In genomic region chr3:188362405-188362831, GRCh38 we compare ENCODE assay signal across 8 cellular contexts.
DNase-seq lines count a peak whose midpoint lies in the region; ATAC-seq and TF ChIP-seq lines count a peak whose summit lies in the region.

No MANE protein-coding gene starts in this region.

- H3K27me3 ChIP-seq in SK-N-SH (ENCODE audit: insufficient read depth) = no peaks in the 10 kb centered on the region

- CTCF ChIA-PET in SK-N-SH (lab: Yijun Ruan, JAX) = interaction anchor here (1.0 kb wide), 1 partner anchor 19 kb away, joined by 3 read pairs; no protein-coding TSS in a partner anchor

- POLR2A ChIA-PET in SK-N-SH (lab: Yijun Ruan, JAX) = no interaction called here

- H3K9me3 ChIP-seq in SK-N-SH = no peaks in the 10 kb centered on the region

- peaks cover 0 to 2% of the 10 kb centered on the region in 2 experiments; a peak in 1 of 4 replicates for H3K4me1 ChIP-seq in SK-N-SH (ENCODE audit: control insufficient read depth in 1 of 2, insufficient read depth in 2 of 2, low read depth in 1 of 2, low read length in 1 of 2)

- H3K9me3 Mint-ChIP-seq in stimulated activated naive B cell treated with anti-CD40 and anti-IgM and Interleukin-4, amounts not matched to agents 10 μg/mL and 1 μg/mL and 100 μg/mL, for 72 hours = peaks cover 2 to 4% of the 10 kb centered on the region in 2 donors

- no peaks in the 10 kb centered on the region for H3K27me3 Mint-ChIP-seq in stimulated activated naive B cell treated with anti-CD40 and anti-IgM and Interleukin-4, amounts not matched to agents 10 μg/mL and 1 μg/mL and 100 μg/mL, for 72 hours

- no peak overlapping the region for H3K4me3 ChIP-seq in SK-N-SH (ENCODE audit: low read depth in 2 of 2, low read length in 1 of 2)

- no peaks in the 10 kb centered on the region for H3K9me2 ChIP-seq in SK-N-SH

- peaks cover 0 to 1% of the 10 kb centered on the region in 2 experiments for H3K36me3 ChIP-seq in SK-N-SH (replicated peaks in 1 of 2; ENCODE audit: control insufficient read depth in 1 of 2, insufficient read depth in 2 of 2, low read length in 1 of 2)

- peak; percentile 73 to 74 for ATAC-seq in stimulated activated naive B cell treated with anti-CD40 and anti-IgM and Interleukin-4, amounts not matched to agents 10 μg/mL and 1 μg/mL and 100 μg/mL, for 72 hours (replicated peaks)
- no peak for ATAC-seq in HG03460 (IDR thresholded peaks at IDR 0.05; ENCODE audit: unreplicated experiment)

- peaks cover 52 to 85% of the 10 kb centered on the region in 2 donors for H3K4me1 Mint-ChIP-seq in stimulated activated naive B cell treated with anti-CD40 and anti-IgM and Interleukin-4, amounts not matched to agents 10 μg/mL and 1 μg/mL and 100 μg/mL, for 72 hours

- no peak overlapping the region for H2AFZ ChIP-seq in SK-N-SH (ENCODE audit: low read depth)

- no peak overlapping the region; the same call in 1 of the 2 replicates for H3K9ac ChIP-seq in SK-N-SH

- peak overlapping the region; percentile 58 to 84; a peak in 3 of 4 replicates for H3K27ac ChIP-seq in SK-N-SH (ENCODE audit: low read depth in 2 of 2, low read length in 1 of 2)

- peaks cover 6 to 11% of the 10 kb centered on the region in 2 donors for H3K36me3 Mint-ChIP-seq in stimulated activated naive B cell treated with anti-CD40 and anti-IgM and Interleukin-4, amounts not matched to agents 10 μg/mL and 1 μg/mL and 100 μg/mL, for 72 hours

- 8% methylated on average over 10 of the region's 10 CpGs for WGBS in SK-N-SH (ENCODE audit: low lambda C conversion rate)

- peaks cover 53% of the 10 kb centered on the region for H3K79me2 ChIP-seq in SK-N-SH (ENCODE audit: insufficient read depth)

- peak; percentile 3 for DNase-seq in NCI-H2029 (lab: John Stamatoyannopoulos, UW)
- no peak for DNase-seq in NCI-H2029 treated with DMSO at 0.1 percent for 48 hours (lab: John Stamatoyannopoulos, UW)
- no peak for DNase-seq in SK-N-SH
- peak; percentile 90 for DNase-seq in glomerular endothelial cell (ENCODE audit: extremely low read depth, low read depth, low spot score)
- peak; percentile 15 for DNase-seq in stimulated activated naive B cell treated with anti-CD40 and anti-IgM and Interleukin-4, amounts not matched to agents 10 μg/mL and 1 μg/mL and 100 μg/mL, for 72 hours
- DNase-seq in AG08396 (ENCODE audit: low spot score) = no peak
- DNase-seq in anterior cingulate cortex (lab: John Stamatoyannopoulos, UW) = no peak

- H3F3A ChIP-seq in SK-N-SH (replicated peaks; ENCODE audit: insufficient read depth) = peaks cover 14% of the 10 kb centered on the region

- TF ChIP-seq EP300 in SK-N-SH (IDR thresholded peaks at IDR 0.05; ENCODE audit: borderline replicate concordance in 1 of 2, low read depth in 1 of 2, low read length in 1 of 2) = peak in 1 of 2 experiments; percentile 66; a peak in 2 of 4 replicates

- H3K4me2 ChIP-seq in SK-N-SH = peak overlapping the region; percentile 39; the same call in 1 of the 2 replicates

- peak overlapping the region; percentile 20 to 58 for H3K4me3 Mint-ChIP-seq in stimulated activated naive B cell treated with anti-CD40 and anti-IgM and Interleukin-4, amounts not matched to agents 10 μg/mL and 1 μg/mL and 100 μg/mL, for 72 hours

- peak; percentile 50 for TF ChIP-seq CTCF in SK-N-SH (IDR thresholded peaks at IDR 0.05)

- TF ChIP-seq RAD21 in SK-N-SH (IDR thresholded peaks at IDR 0.05; ENCODE audit: low read length) = 0 out of 2 replicates have a peak, but pooled peaks have one; percentile 16

- H4K20me1 ChIP-seq in SK-N-SH (ENCODE audit: insufficient read depth) = no peaks in the 10 kb centered on the region

- peak overlapping the region; percentile 77 for H3K27ac Mint-ChIP-seq in stimulated activated naive B cell treated with anti-CD40 and anti-IgM and Interleukin-4, amounts not matched to agents 10 μg/mL and 1 μg/mL and 100 μg/mL, for 72 hours

TF ChIP-seq in SK-N-SH, 30 proteins besides CTCF, POLR2A, EP300 and RAD21:
- TF ChIP-seq TCF12 (IDR thresholded peaks at IDR 0.05) (peak; percentile 83; the same call in 1 of the 2 replicates), TEAD4 (IDR thresholded peaks at IDR 0.05; ENCODE audit: borderline replicate concordance, insufficient read depth) (no peak), CHD2 (IDR thresholded peaks at IDR 0.05; ENCODE audit: low read length, partially characterized antibody) (no peak), USF2 (IDR thresholded peaks at IDR 0.05; ENCODE audit: borderline replicate concordance, low read depth, low read length) (no peak), EZH2phosphoT487 (IDR thresholded peaks at IDR 0.05; ENCODE audit: borderline replicate concordance, low read depth) (no peak), FOSL2 (IDR thresholded peaks at IDR 0.05; ENCODE audit: borderline replicate concordance, low read depth) (peak; percentile 86), NRF1 (IDR thresholded peaks at IDR 0.05; ENCODE audit: low read depth, low read length) (no peak), RFX5 (IDR thresholded peaks at IDR 0.05; ENCODE audit: low read length) (no peak), MAX (IDR thresholded peaks at IDR 0.05; ENCODE audit: low read depth) (peak; percentile 72; the same call in 1 of the 2 replicates), GABPA (IDR thresholded peaks at IDR 0.05; ENCODE audit: low read depth) (no peak), RXRA (IDR thresholded peaks at IDR 0.05; ENCODE audit: borderline replicate concordance, low read depth) (peak; percentile 70), YY1 (IDR thresholded peaks at IDR 0.05; ENCODE audit: low read depth) (peak; percentile 36; the same call in 1 of the 2 replicates), TAF1 (IDR thresholded peaks at IDR 0.05; ENCODE audit: borderline replicate concordance, low read depth, low read length) (no peak), MEF2A (IDR thresholded peaks at IDR 0.05; ENCODE audit: borderline replicate concordance, low read depth) (peak; percentile 51; the same call in 1 of the 2 replicates), FOXJ3 (CRISPR knock-in tag; IDR thresholded peaks at IDR 0.05) (no peak), ELF1 (IDR thresholded peaks at IDR 0.05) (peak; percentile 16; the same call in 1 of the 2 replicates), IRF3 (IDR thresholded peaks at IDR 0.05; ENCODE audit: low read depth, low read length) (no peak), PBX3 (IDR thresholded peaks at IDR 0.05) (peak; percentile 71), NFIC (IDR thresholded peaks at IDR 0.05; ENCODE audit: borderline replicate concordance) (peak; percentile 41; the same call in 1 of the 2 replicates), JUND (IDR thresholded peaks at IDR 0.05) (peak; percentile 74), SIN3A (IDR thresholded peaks at IDR 0.05; ENCODE audit: borderline replicate concordance, low read depth, low read length) (peak; percentile 42; the same call in 1 of the 2 replicates), SMC3 (IDR thresholded peaks at IDR 0.05; ENCODE audit: low read depth, low read length) (no peak), POLR2AphosphoS5 (IDR thresholded peaks at IDR 0.05; ENCODE audit: low read depth, low read length) (no peak)
TF ChIP-seq in SK-N-SH: peak in this region for 11.

Comparison
In these comparisons a context has a peak if more than half of its experiments do, and no peak if none do; other contexts are left out.
1. DNase-seq: peak in NCI-H2029 (single experiment), glomerular endothelial cell (single experiment) and stimulated activated naive B cell treated with anti-CD40 and anti-IgM and Interleukin-4, amounts not matched to agents 10 μg/mL and 1 μg/mL and 100 μg/mL, for 72 hours (single experiment); none in NCI-H2029 treated with DMSO at 0.1 percent for 48 hours (single experiment), SK-N-SH (single experiment), AG08396 (single experiment) and anterior cingulate cortex (0 of 58).